ENCODE assay signal across 8 cellular contexts in the genomic region with DNA sequence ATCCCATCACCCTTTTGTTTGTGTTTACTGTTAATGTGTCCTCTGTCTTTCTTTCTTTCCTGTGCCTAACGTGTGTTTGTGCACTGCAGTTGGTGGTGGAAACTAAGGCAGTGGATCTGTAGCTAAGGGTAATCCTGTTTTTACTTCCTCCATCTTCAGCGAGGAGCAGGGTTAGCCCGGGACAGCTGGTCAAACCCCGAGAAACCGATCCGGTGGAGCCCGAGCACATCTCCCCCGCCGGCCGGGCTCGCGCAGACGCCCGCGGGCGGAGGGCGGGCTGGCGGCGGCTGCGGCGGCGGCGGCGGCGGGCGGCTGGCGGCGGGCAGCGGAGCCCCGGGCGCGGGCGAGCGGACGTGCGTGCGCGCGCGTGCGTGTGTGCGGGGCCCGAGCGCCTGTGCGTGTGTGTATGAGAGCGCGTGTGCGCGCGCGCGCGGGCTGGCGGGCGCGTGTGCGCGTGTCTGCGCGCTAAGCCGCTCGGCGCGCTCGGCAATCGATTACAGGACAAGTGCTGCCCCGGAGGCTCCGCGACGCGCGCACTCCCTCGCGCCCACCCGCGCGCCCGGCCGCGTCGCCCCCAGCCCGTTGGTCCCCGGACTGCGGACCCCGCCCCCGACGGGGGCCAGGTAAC. TPM values are rescaled to one million over a fixed set of nuclear protein-coding genes. Genes with fewer than 3 reads are reported as not detected.
DNase-seq lines count a peak whose midpoint lies in the region; ATAC-seq and TF ChIP-seq lines count a peak whose summit lies in the region.

IKZF2 (minus strand) TSS at position 176 of the 628 bp plus-strand sequence. CDS start 2,983 bp downstream, outside the sequence.

- H3K4me3 ChIP-seq in DND-41 (ENCODE audit: low read depth in 1 of 2, low read length in 2 of 2) = peak within 1 kb of the TSS; percentile 73 to 79
- peak within 1 kb of the TSS; percentile 90 for H3K4me3 ChIP-seq in KMS-11 (IDR thresholded peaks at IDR 0.05; ENCODE audit: insufficient read depth, low read depth, low read length)
- peak within 1 kb of the TSS; percentile 76 to 94 for H3K4me3 ChIP-seq in neuronal stem cell (ENCODE audit: low read length in 2 of 2)
- peak within 1 kb of the TSS; percentile 74 to 98 (median 89) for H3K4me3 ChIP-seq in subcutaneous abdominal adipose tissue (ENCODE audit: low read depth in 1 of 5, low read length in 5 of 5)

- DNase-seq in DND-41 (peak; percentile 86), RWPE1 (ENCODE audit: low spot score) (peak; percentile 75), activated gamma-delta T cell treated with Interleukin-2 at 50 U/mL for 16 hours (peak; percentile 71), foreskin melanocyte (peak; percentile 75), neuronal stem cell (ENCODE audit: low spot score) (peak; percentile 92)

- H4K8ac ChIP-seq in neuronal stem cell (ENCODE audit: low read depth, low read length) = no peak within 1 kb of the TSS

- no CpG with 5 or more reads among the region's 87 CpGs for WGBS in neuronal stem cell (ENCODE audit: extremely low coverage in 2 of 2, insufficient read length in 2 of 2, insufficient replicate concordance in 1 of 2), 2 donors

- H2AFZ ChIP-seq in DND-41 (ENCODE audit: low read depth, low read length) = peak within 1 kb of the TSS; percentile 72
- peak within 1 kb of the TSS; percentile 70 for H2AFZ ChIP-seq in KMS-11 (ENCODE audit: low read depth)
- H2AFZ ChIP-seq in neuronal stem cell (ENCODE audit: low read length) = peak within 1 kb of the TSS; percentile 95

- peak within 1 kb of the TSS; percentile 49 for H2BK5ac ChIP-seq in neuronal stem cell (ENCODE audit: low read length)

- H3K27me3 ChIP-seq in DND-41 (ENCODE audit: insufficient read depth, low read length, poor library complexity) = no peaks in the 10 kb centered on the region
- H3K27me3 ChIP-seq in KMS-11 (ENCODE audit: insufficient read depth, low read depth) = no peaks in the 10 kb centered on the region
- no peaks in the 10 kb centered on the region for H3K27me3 ChIP-seq in neuronal stem cell (ENCODE audit: control insufficient read depth in 3 of 3, insufficient read depth in 3 of 3, low read depth in 1 of 3, low read length in 3 of 3)
- H3K27me3 ChIP-seq in subcutaneous abdominal adipose tissue (ENCODE audit: control insufficient read depth in 5 of 5, insufficient read depth in 4 of 5, low read length in 5 of 5) = no peaks in the 10 kb centered on the region

- H3K23ac ChIP-seq in neuronal stem cell (ENCODE audit: low read depth, low read length, poor library complexity) = no peak within 1 kb of the TSS

- H4K20me1 ChIP-seq in DND-41 (ENCODE audit: insufficient read depth, low read length) (no peaks in the 10 kb centered on the region), KMS-11 (ENCODE audit: insufficient read depth) (no peaks in the 10 kb centered on the region)

- H2BK15ac ChIP-seq in neuronal stem cell (ENCODE audit: low read length) = no peak within 1 kb of the TSS

- H3K9ac ChIP-seq in DND-41 (ENCODE audit: low read depth, low read length) = peak within 1 kb of the TSS; percentile 91
- H3K9ac ChIP-seq in KMS-11 = peak within 1 kb of the TSS; percentile 86
- H3K9ac ChIP-seq in neuronal stem cell (ENCODE audit: low read depth, low read length, poor library complexity) = peak within 1 kb of the TSS; percentile 30
- peak within 1 kb of the TSS; percentile 63 to 81 (median 79) for H3K9ac ChIP-seq in subcutaneous abdominal adipose tissue (ENCODE audit: low read length in 5 of 5)

- peaks cover 11% of the 10 kb centered on the region for H3K36me3 ChIP-seq in DND-41 (ENCODE audit: insufficient read depth, low read length)
- H3K36me3 ChIP-seq in KMS-11 (ENCODE audit: insufficient read depth) = no peaks in the 10 kb centered on the region
- H3K36me3 ChIP-seq in neuronal stem cell (replicated peaks in 1 of 2; ENCODE audit: control insufficient read depth in 2 of 2, insufficient read depth in 2 of 2, low read length in 2 of 2) = peaks cover 0 to 8% of the 10 kb centered on the region in 2 donors
- no peaks in the 10 kb centered on the region for H3K36me3 ChIP-seq in subcutaneous abdominal adipose tissue (ENCODE audit: control insufficient read depth in 5 of 5, insufficient read depth in 5 of 5, low read length in 5 of 5)

- H3K18ac ChIP-seq in neuronal stem cell (ENCODE audit: low read length) = peak within 1 kb of the TSS; percentile 90

- H3K9me3 ChIP-seq in DND-41 (ENCODE audit: insufficient read depth, low read length, severe bottlenecking) (no peaks in the 10 kb centered on the region), neuronal stem cell (replicated peaks in 1 of 2; ENCODE audit: control insufficient read depth in 2 of 2, insufficient read depth in 1 of 2, low read depth in 1 of 2, low read length in 2 of 2) (no peaks in the 10 kb centered on the region), subcutaneous abdominal adipose tissue (ENCODE audit: control insufficient read depth in 5 of 5, low read length in 5 of 5) (no peaks in the 10 kb centered on the region)

- H3K27ac ChIP-seq in DND-41 (ENCODE audit: low read length) = peak within 1 kb of the TSS; percentile 96
- H3K27ac ChIP-seq in KMS-11 = peak within 1 kb of the TSS; percentile 89
- peak within 1 kb of the TSS; percentile 94 for H3K27ac ChIP-seq in RWPE1
- peak within 1 kb of the TSS; percentile 86 for H3K27ac ChIP-seq in neuronal stem cell (replicated peaks; ENCODE audit: low read length)
- peak within 1 kb of the TSS; percentile 86 for H3K27ac ChIP-seq in subcutaneous abdominal adipose tissue (ENCODE audit: low read depth, low read length)

- peak; percentile 62 for ATAC-seq in DND-41 (ENCODE audit: insufficient read depth, low read depth)
- ATAC-seq in GM21786 (IDR thresholded peaks at IDR 0.05; ENCODE audit: unreplicated experiment) = peak; percentile 56

- H3K79me1 ChIP-seq in neuronal stem cell (ENCODE audit: low read depth, low read length) = no peaks in the 10 kb centered on the region

- H3K4me1 ChIP-seq in DND-41 (ENCODE audit: insufficient read depth, low read length) (peaks cover 61% of the 10 kb centered on the region), KMS-11 (ENCODE audit: low read depth, poor library complexity, severe bottlenecking) (peaks cover 44% of the 10 kb centered on the region), neuronal stem cell (ENCODE audit: control insufficient read depth in 2 of 2, insufficient read depth in 1 of 2, low read depth in 1 of 2, low read length in 2 of 2) (peaks cover 2 to 4% of the 10 kb centered on the region in 2 donors), subcutaneous abdominal adipose tissue (ENCODE audit: control insufficient read depth in 5 of 5, insufficient read depth in 5 of 5, low read length in 5 of 5) (peaks cover 0 to 26% (median 24%) of the 10 kb centered on the region in 5 donors)

- H2AK5ac ChIP-seq in neuronal stem cell (ENCODE audit: low read depth, low read length) = no peak within 1 kb of the TSS

- TF ChIP-seq CTCF in DND-41 (IDR thresholded peaks at IDR 0.05; ENCODE audit: borderline replicate concordance, extremely low read depth, low read length, poor library complexity, severe bottlenecking) (peak; percentile 7), KMS-11 (conservative IDR thresholded peaks at IDR 0.05; ENCODE audit: low read depth, low read length) (no peak), RWPE1 (conservative IDR thresholded peaks at IDR 0.05; ENCODE audit: low read depth) (no peak)

- H3K4me2 ChIP-seq in DND-41 (ENCODE audit: insufficient read depth, low read length) = peak within 1 kb of the TSS; percentile 90
- H3K4me2 ChIP-seq in KMS-11 = peak within 1 kb of the TSS; percentile 88
- peak within 1 kb of the TSS; percentile 51 for H3K4me2 ChIP-seq in neuronal stem cell (ENCODE audit: insufficient read depth, low read length, poor library complexity, severe bottlenecking)

- peaks cover 80% of the 10 kb centered on the region for H3K79me2 ChIP-seq in DND-41 (ENCODE audit: insufficient read depth, low read length)
- H3K79me2 ChIP-seq in KMS-11 (ENCODE audit: insufficient read depth, low read depth) = 0 out of 2 replicates have a peak, but pooled peaks cover 9% of the 10 kb centered on the region

- no peak within 1 kb of the TSS for H2BK12ac ChIP-seq in neuronal stem cell (ENCODE audit: low read length)

- no peak within 1 kb of the TSS for H2BK120ac ChIP-seq in neuronal stem cell (ENCODE audit: low read depth, low read length)

- H3K4ac ChIP-seq in neuronal stem cell (ENCODE audit: low read length) = peak within 1 kb of the TSS; percentile 19

- POLR2A ChIA-PET in RWPE1 (lab: Yijun Ruan, JAX; ENCODE audit: low non-redundant PET) = no interaction called here

- no peak within 1 kb of the TSS for H3K14ac ChIP-seq in neuronal stem cell (ENCODE audit: low read length)

- no peak within 1 kb of the TSS for H4K91ac ChIP-seq in neuronal stem cell (ENCODE audit: low read depth, low read length, poor library complexity)

- CTCF ChIA-PET in RWPE1 (lab: Yijun Ruan, JAX) = interaction anchor here (1.3 to 2.6 kb wide), 2 partner anchors 288 to 374 kb away, joined by 4 to 7 read pairs; no protein-coding TSS in a partner anchor

RNA-seq across cellular contexts. Expression of gene IKZF2, which starts in this region (rescaled TPM):
- polyA plus RNA-seq in neuronal stem cell (2013, experiment 1 of 2) = 9.7 TPM
- 10.6 TPM for polyA plus RNA-seq in neuronal stem cell (2013, experiment 2 of 2)

Comparison
In these comparisons a context has a peak if more than half of its experiments do, and no peak if none do; other contexts are left out.
1. Peak in every context shown above with its lines: DNase-seq, ATAC-seq, H3K4me3 ChIP-seq and H3K27ac ChIP-seq.
2. H3K9ac ChIP-seq: peak in every context shown above with its lines; median percentile 91 in DND-41; 86 in KMS-11; 79 in subcutaneous abdominal adipose tissue; 30 in neuronal stem cell.